Comparison of ENCODE assay signal across 16 cellular contexts in the genomic region with DNA sequence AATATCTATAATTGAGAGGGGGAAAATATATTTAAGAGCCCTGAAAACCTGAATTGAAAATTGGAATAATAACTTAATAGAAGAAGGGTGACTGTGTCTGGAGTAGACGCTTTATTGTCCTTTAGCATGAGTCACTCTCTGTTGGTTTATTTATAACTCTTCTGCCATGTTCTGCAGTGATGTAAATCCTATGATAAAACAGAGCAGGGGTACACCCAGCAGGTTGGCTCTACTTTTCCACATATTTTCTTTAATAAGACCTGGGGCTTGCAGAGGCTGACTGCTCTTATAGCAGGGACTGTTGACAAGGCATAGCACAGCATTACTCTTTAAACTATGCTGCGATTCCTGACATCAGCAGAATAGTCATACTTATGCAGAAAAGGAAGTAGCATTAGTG.
DNase-seq lines count a peak whose midpoint lies in the region; ATAC-seq and TF ChIP-seq lines count a peak whose summit lies in the region.
"Had no signal": no experiment of that assay in that cellular context is flagged by ENCODE, and none has a peak within 500 bp of the region (broad histone marks: within the 10 kb centered on the region; RNA-seq: fewer than 3 reads in every experiment).

No MANE protein-coding gene starts in this region.

- no peaks in the 10 kb centered on the region for H3K27me3 Mint-ChIP-seq in osteocyte (ENCODE audit: unreplicated experiment)
- H3K27me3 Mint-ChIP-seq: activated CD4-positive, alpha-beta memory T cell treated with anti-CD3 and anti-CD28 coated beads, Interleukin-2, amount 10 ng/mL, durations not matched to agents 7 days and 5 days had no signal

- ATAC-seq in HG02870 (IDR thresholded peaks at IDR 0.05; ENCODE audit: unreplicated experiment) = no peak
- ATAC-seq: psoas muscle, upper lobe of right lung had no signal

- H3K9me3 Mint-ChIP-seq in osteocyte (ENCODE audit: unreplicated experiment) = no peaks in the 10 kb centered on the region

- H3K4me3 Mint-ChIP-seq in osteocyte (ENCODE audit: unreplicated experiment) = no peak overlapping the region
- H3K4me3 Mint-ChIP-seq: activated CD4-positive, alpha-beta memory T cell treated with anti-CD3 and anti-CD28 coated beads, Interleukin-2, amount 10 ng/mL, durations not matched to agents 7 days and 5 days had no signal

- H3K4me3 ChIP-seq in epithelial cell of esophagus (ENCODE audit: low read length) = no peak overlapping the region
- H3K4me3 ChIP-seq: psoas muscle, upper lobe of right lung had no signal

- peaks cover 29% of the 10 kb centered on the region for H3K4me1 Mint-ChIP-seq in osteocyte (ENCODE audit: unreplicated experiment)
- H3K4me1 Mint-ChIP-seq: activated CD4-positive, alpha-beta memory T cell treated with anti-CD3 and anti-CD28 coated beads, Interleukin-2, amount 10 ng/mL, durations not matched to agents 7 days and 5 days had no signal

- DNase-seq in H4 (ENCODE audit: low spot score) (peak; percentile 29), OCI-M1 (lab: John Stamatoyannopoulos, UW) (peak; percentile 59), epithelial cell of esophagus (ENCODE audit: low read depth) (peak; percentile 8), osteocyte (ENCODE audit: extremely low spot score, unreplicated experiment) (no peak), C1 segment of cervical spinal cord (lab: John Stamatoyannopoulos, UW) (no peak)
- DNase-seq in activated CD8-positive, alpha-beta memory T cell treated with anti-CD3 and anti-CD28 coated beads, Interleukin-2, amount 50 U/mL, for 4 hours = no peak
- DNase-seq: activated CD4-positive, alpha-beta memory T cell treated with anti-CD3 and anti-CD28 coated beads, Interleukin-2, amount 10 ng/mL, durations not matched to agents 7 days and 5 days; activated effector memory CD4-positive, alpha-beta T cell treated with Interleukin-2 at 50 U/mL for 16 hours; KBM-7; NCI-H1930; NCI-H748 treated with DMSO at 0.1 percent for 48 hours; psoas muscle; SHP77 treated with DMSO at 0.1 percent for 48 hours; stimulated activated CD4-positive, alpha-beta T cell treated with anti-CD3 and anti-CD28 coated beads, Interleukin-2, amount 100 ng/mL, for 48 hours; upper lobe of right lung had no signal

- TF ChIP-seq CTCF in epithelial cell of esophagus (IDR thresholded peaks at IDR 0.05; ENCODE audit: insufficient read depth, low read depth, low read length, missing control alignments) (no peak), osteocyte (IDR thresholded peaks at IDR 0.05) (no peak)

- H3K27ac Mint-ChIP-seq in osteocyte (ENCODE audit: unreplicated experiment) = peak overlapping the region; percentile 77
- H3K27ac Mint-ChIP-seq: activated CD4-positive, alpha-beta memory T cell treated with anti-CD3 and anti-CD28 coated beads, Interleukin-2, amount 10 ng/mL, durations not matched to agents 7 days and 5 days had no signal

- no peaks in the 10 kb centered on the region for H3K36me3 Mint-ChIP-seq in osteocyte (ENCODE audit: unreplicated experiment)

Comparison
In these comparisons a context has a peak if more than half of its experiments do, and no peak if none do; other contexts are left out.
1. DNase-seq: peak in H4 (single experiment), OCI-M1 (single experiment) and epithelial cell of esophagus (single experiment); none in osteocyte (single experiment), activated CD8-positive, alpha-beta memory T cell treated with anti-CD3 and anti-CD28 coated beads, Interleukin-2, amount 50 U/mL, for 4 hours (single experiment) and C1 segment of cervical spinal cord (0 of 14).